In the genomic region with DNA sequence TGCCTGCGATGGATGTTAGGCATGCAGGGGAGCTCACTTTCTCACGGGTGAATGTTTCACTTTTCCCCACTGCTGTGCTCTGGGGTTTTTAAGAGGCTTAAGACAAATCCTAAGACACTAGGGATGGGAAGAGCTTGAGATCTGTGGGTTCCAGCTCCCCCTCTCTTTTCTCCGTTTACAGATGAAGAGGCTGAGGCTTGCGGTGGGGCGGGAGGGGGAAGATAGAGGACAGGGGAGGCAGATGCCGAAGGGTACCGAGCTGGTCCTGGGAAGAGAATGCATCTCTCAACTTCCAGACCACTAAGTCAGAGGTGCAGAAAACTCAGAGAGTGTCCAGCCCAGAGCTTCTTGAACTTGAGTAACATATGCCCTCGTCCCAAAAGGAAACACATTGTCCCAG, we compare ENCODE assay signal across 14 cellular contexts. TPM values are rescaled to one million over a fixed set of nuclear protein-coding genes. Genes with fewer than 3 reads are reported as not detected.
DNase-seq lines count a peak whose midpoint lies in the region; ATAC-seq and TF ChIP-seq lines count a peak whose summit lies in the region.
"Had no signal": no experiment of that assay in that cellular context is flagged by ENCODE, and none has a peak within 500 bp of the region (broad histone marks: within the 10 kb centered on the region; RNA-seq: fewer than 3 reads in every experiment).

No MANE protein-coding gene starts in this region.

- peak overlapping the region; percentile 84 to 96 (median 92) for H3K27ac Mint-ChIP-seq in nephron
- H3K27ac Mint-ChIP-seq in activated CD4-positive, alpha-beta T cell treated with anti-CD3 and anti-CD28 coated beads, Interleukin-2, amount 10 ng/mL, durations not matched to agents 7 days and 5 days: no peak overlapping the region
- H3K27ac Mint-ChIP-seq: activated CD4-positive, alpha-beta memory T cell treated with anti-CD3 and anti-CD28 coated beads for 36 hours; CD14-positive monocyte had no signal

- peaks cover 26% of the 10 kb centered on the region for H3K27me3 Mint-ChIP-seq in nephron (ENCODE audit: low read depth)
- H3K27me3 Mint-ChIP-seq in activated CD4-positive, alpha-beta T cell treated with anti-CD3 and anti-CD28 coated beads, Interleukin-2, amount 10 ng/mL, durations not matched to agents 7 days and 5 days: peaks cover 66% of the 10 kb centered on the region

- H3K4ac ChIP-seq in IMR-90 (ENCODE audit: low read depth, low read length): peak overlapping the region; percentile 82

- H3K9ac ChIP-seq in IMR-90 (ENCODE audit: low read depth, low read length): peak overlapping the region; percentile 48
- H3K9ac ChIP-seq: KMS-11 had no signal

- H2BK120ac ChIP-seq in IMR-90 (ENCODE audit: low read depth, low read length): peak overlapping the region; percentile 95

- DNase-seq in IMR-90 (no peak), thoracic aorta (ENCODE audit: low spot score) (no peak), middle frontal gyrus (ENCODE audit: extremely low spot score, low spot score) (no peak), hepatic stellate cell (ENCODE audit: low spot score) (no peak)
- no peak for DNase-seq in activated CD4-positive, alpha-beta T cell treated with anti-CD3 and anti-CD28 coated beads, Interleukin-2, amount 10 ng/mL, durations not matched to agents 7 days and 5 days
- DNase-seq: activated CD4-positive, alpha-beta memory T cell treated with anti-CD3 and anti-CD28 coated beads for 36 hours; activated effector memory CD4-positive, alpha-beta T cell treated with Interleukin-2 at 50 U/mL for 16 hours; NCI-H146 had no signal

- H3K4me2 ChIP-seq in IMR-90 (ENCODE audit: low read depth, low read length): peak overlapping the region; percentile 78
- H3K4me2 ChIP-seq: KMS-11 had no signal

- peak overlapping the region; percentile 81 for H2AFZ ChIP-seq in IMR-90 (replicated peaks; ENCODE audit: low read length, poor library complexity)

- peak overlapping the region; percentile 19 to 63 (median 60) for H3K4me3 Mint-ChIP-seq in nephron
- no peak overlapping the region for H3K4me3 Mint-ChIP-seq in activated CD4-positive, alpha-beta T cell treated with anti-CD3 and anti-CD28 coated beads, Interleukin-2, amount 10 ng/mL, durations not matched to agents 7 days and 5 days
- H3K4me3 Mint-ChIP-seq: activated CD4-positive, alpha-beta memory T cell treated with anti-CD3 and anti-CD28 coated beads for 36 hours had no signal

- TF ChIP-seq CTCF in IMR-90 (conservative IDR thresholded peaks at IDR 0.05; ENCODE audit: low read depth, low read length) (no peak), nephron (IDR thresholded peaks at IDR 0.05; ENCODE audit: unreplicated experiment in 3 of 3) (no peak), thoracic aorta (IDR thresholded peaks at IDR 0.05) (no peak)

- dilution Hi-C loops in IMR-90 (cut with HindIII; ENCODE audit: low sequenced_read_pairs, unreplicated experiment): no loop called here

- peak overlapping the region; percentile 93 for H2BK20ac ChIP-seq in IMR-90 (ENCODE audit: low read depth, low read length)

- H3K36me3 Mint-ChIP-seq in nephron (ENCODE audit: low read depth): no peaks in the 10 kb centered on the region
- no peaks in the 10 kb centered on the region for H3K36me3 Mint-ChIP-seq in activated CD4-positive, alpha-beta T cell treated with anti-CD3 and anti-CD28 coated beads, Interleukin-2, amount 10 ng/mL, durations not matched to agents 7 days and 5 days (ENCODE audit: low read depth)
- H3K36me3 Mint-ChIP-seq: activated CD4-positive, alpha-beta memory T cell treated with anti-CD3 and anti-CD28 coated beads for 36 hours; CD14-positive monocyte had no signal

- H3K79me1 ChIP-seq in IMR-90 (ENCODE audit: low read depth in 1 of 2, low read length in 2 of 2): no peaks in the 10 kb centered on the region

- H3K27ac ChIP-seq in IMR-90 (ENCODE audit: insufficient read depth, low read length) (peak overlapping the region; percentile 65), cingulate gyrus (ENCODE audit: low read depth, low read length) (peak overlapping the region; percentile 100), thoracic aorta (peak overlapping the region; percentile 93 to 98)
- H3K27ac ChIP-seq: KMS-11, RWPE1 had no signal

- H4K5ac ChIP-seq in IMR-90 (ENCODE audit: low read depth, low read length): peak overlapping the region; percentile 77

- TF ChIP-seq RAD21 in IMR-90 (IDR thresholded peaks at IDR 0.05; ENCODE audit: low read length): no peak

- no peak overlapping the region for H3K4me3 ChIP-seq in IMR-90 (ENCODE audit: insufficient read depth, low read depth, low read length)
- H3K4me3 ChIP-seq in thoracic aorta: peak overlapping the region; percentile 40

- H3K27me3 ChIP-seq in IMR-90 (ENCODE audit: control insufficient read depth, insufficient read depth, low read length) (no peaks in the 10 kb centered on the region), thoracic aorta (replicated peaks; ENCODE audit: insufficient read depth) (no peaks in the 10 kb centered on the region)

- H3K9me3 ChIP-seq in IMR-90 (ENCODE audit: control insufficient read depth, insufficient read depth, low read length): no peaks in the 10 kb centered on the region
- no peaks in the 10 kb centered on the region for H3K9me3 ChIP-seq in thoracic aorta

- no peaks in the 10 kb centered on the region for H3K9me3 Mint-ChIP-seq in nephron
- H3K9me3 Mint-ChIP-seq in activated CD4-positive, alpha-beta T cell treated with anti-CD3 and anti-CD28 coated beads, Interleukin-2, amount 10 ng/mL, durations not matched to agents 7 days and 5 days: no peaks in the 10 kb centered on the region
- H3K9me3 Mint-ChIP-seq: activated CD4-positive, alpha-beta memory T cell treated with anti-CD3 and anti-CD28 coated beads for 36 hours had no signal

- H3K14ac ChIP-seq in IMR-90 (replicated peaks; ENCODE audit: low read depth, low read length): peak overlapping the region; percentile 84

- peak overlapping the region; percentile 10 for H2AK9ac ChIP-seq in IMR-90 (replicated peaks; ENCODE audit: low read depth, low read length, poor library complexity)

- peaks cover 9% of the 10 kb centered on the region for H4K20me1 ChIP-seq in IMR-90 (ENCODE audit: insufficient read depth, low read length)

- H3K18ac ChIP-seq in IMR-90 (ENCODE audit: low read depth, low read length): peak overlapping the region; percentile 87

- H3K56ac ChIP-seq in IMR-90 (ENCODE audit: extremely low read depth, insufficient read depth, low read length): no peak overlapping the region

- peak overlapping the region; percentile 83 for H3K23ac ChIP-seq in IMR-90 (ENCODE audit: low read depth, low read length)

- peak overlapping the region; percentile 71; the same call in 2 of the 3 replicates for H2BK15ac ChIP-seq in IMR-90 (ENCODE audit: low read depth, low read length)

- POLR2A ChIA-PET in IMR-90 (lab: Charles Lee; ENCODE audit: unreplicated experiment): no interaction called here
- POLR2A ChIA-PET in activated CD4-positive, alpha-beta T cell treated with anti-CD3 and anti-CD28 coated beads, Interleukin-2, amount 10 ng/mL, durations not matched to agents 7 days and 5 days (lab: Charles Lee): no interaction called here

- H4K91ac ChIP-seq in IMR-90 (ENCODE audit: insufficient read depth, low read depth, low read length): peak overlapping the region; percentile 89

- in situ Hi-C loops in IMR-90 (cut with MboI; ENCODE audit: low sequenced_read_pairs): no loop called here

- H3K9me1 ChIP-seq in IMR-90 (ENCODE audit: insufficient read depth, low read length): peaks cover 30% of the 10 kb centered on the region

- H3K36me3 ChIP-seq in IMR-90 (ENCODE audit: control insufficient read depth, insufficient read depth, low read length): no peaks in the 10 kb centered on the region
- no peaks in the 10 kb centered on the region for H3K36me3 ChIP-seq in thoracic aorta

- peak overlapping the region; percentile 40 to 78; a peak in 2 of 4 replicates for H4K8ac ChIP-seq in IMR-90 (ENCODE audit: low read depth in 2 of 2, low read length in 2 of 2)

- no TSS peak for BruUV-seq in IMR-90 (replicated peaks; lab: Mats Ljungman, UMichigan)

- intact Hi-C loops in IMR-90 (cut with micrococcal nuclease): no loop called here

- H2AK5ac ChIP-seq in IMR-90 (ENCODE audit: low read depth, low read length): peak overlapping the region; percentile 25

- no CpG with 5 or more reads among the region's 8 CpGs for WGBS in IMR-90 (ENCODE audit: extremely low coverage in 2 of 2, insufficient read length in 1 of 2), 2 experiments

- TF ChIP-seq POLR2A in IMR-90 (IDR thresholded peaks at IDR 0.05; ENCODE audit: low read depth, low read length): no peak

- ATAC-seq in IMR-90 (ENCODE audit: low read depth): no peak
- no peak for ATAC-seq in thoracic aorta (ENCODE audit: insufficient number of reproducible peaks, low FRiP score, low read depth)
- ATAC-seq in HG03460 (IDR thresholded peaks at IDR 0.05; ENCODE audit: unreplicated experiment): no peak

- peaks cover 86% of the 10 kb centered on the region for H3K4me1 Mint-ChIP-seq in nephron
- no peaks in the 10 kb centered on the region for H3K4me1 Mint-ChIP-seq in activated CD4-positive, alpha-beta T cell treated with anti-CD3 and anti-CD28 coated beads, Interleukin-2, amount 10 ng/mL, durations not matched to agents 7 days and 5 days

- CTCF ChIA-PET in IMR-90 (lab: Yijun Ruan, JAX): interaction anchor here (1.0 to 2.1 kb wide), 4 partner anchors 10 to 68 kb away, joined by 3 to 10 read pairs (median 4); no protein-coding TSS in a partner anchor
- CTCF ChIA-PET in activated CD4-positive, alpha-beta T cell treated with anti-CD3 and anti-CD28 coated beads, Interleukin-2, amount 10 ng/mL, durations not matched to agents 7 days and 5 days (lab: Charles Lee): interaction anchor here (1.1 to 2.5 kb wide), 3 partner anchors 16 to 24 kb away, joined by 4 to 13 read pairs (median 5); no protein-coding TSS in a partner anchor

- peaks cover 43% of the 10 kb centered on the region for H3K4me1 ChIP-seq in IMR-90 (ENCODE audit: control insufficient read depth, insufficient read depth, low read length)
- peaks cover 56 to 90% of the 10 kb centered on the region in 2 donors for H3K4me1 ChIP-seq in thoracic aorta (ENCODE audit: control insufficient read depth in 1 of 2, low read depth in 2 of 2)

- peak overlapping the region; percentile 6 for H2BK5ac ChIP-seq in IMR-90 (ENCODE audit: low read depth, low read length, poor library complexity, severe bottlenecking)

RNA-seq across cellular contexts. Expression of a gene that starts 8.2 kb away (rescaled TPM):
- total RNA-seq in IMR-90 (2012; rRNA removed) (7.8 and 7.9 TPM in 2 replicates), thoracic aorta (100 to 1,000 TPM in 1 of 2 donors, 10 to 100 TPM in 1; 78.4 to 207 TPM)
- 9.0 and 11.2 TPM in 2 replicates for polyA plus RNA-seq in IMR-90 (2012; rRNA removed)
- polyA plus RNA-seq in IMR-90 (2012; cell fraction: cytosol; rRNA removed): 6.2 and 7.6 TPM in 2 replicates
- 5.0 and 13.0 TPM in 2 replicates for polyA plus RNA-seq in IMR-90 (2012; cell fraction: nucleus; rRNA removed; ENCODE audit: low replicate concordance)
- under 1 TPM; 0.10 to 0.12 TPM for total RNA-seq in activated CD4-positive, alpha-beta T cell treated with anti-CD3 and anti-CD28 coated beads, Interleukin-2, amount 10 ng/mL, durations not matched to agents 7 days and 5 days
- total RNA-seq: activated CD4-positive, alpha-beta memory T cell treated with anti-CD3 and anti-CD28 coated beads for 36 hours had no signal

RNA-seq across cellular contexts. Expression of a gene that starts 51.5 kb away (rescaled TPM):
- total RNA-seq in IMR-90 (2012; rRNA removed) (not detected in 2 replicates), thoracic aorta (1 to 10 TPM; 1.5 to 8.5 TPM)
- polyA plus RNA-seq in IMR-90 (2012; rRNA removed): not detected in 2 replicates
- not detected in 2 replicates for polyA plus RNA-seq in IMR-90 (2012; cell fraction: cytosol; rRNA removed)
- 0.13 and 0.24 TPM in 2 replicates for polyA plus RNA-seq in IMR-90 (2012; cell fraction: nucleus; rRNA removed; ENCODE audit: low replicate concordance)
- total RNA-seq in activated CD4-positive, alpha-beta T cell treated with anti-CD3 and anti-CD28 coated beads, Interleukin-2, amount 10 ng/mL, durations not matched to agents 7 days and 5 days: 10 to 100 TPM; 72.9 to 75.5 TPM

Comparison
In these comparisons a context has a peak if more than half of its experiments do, and no peak if none do; other contexts are left out.
1. RNA of a gene that starts 51.5 kb away (total RNA-seq): 72.9 to 75.5 TPM in activated CD4-positive, alpha-beta T cell treated with anti-CD3 and anti-CD28 coated beads, Interleukin-2, amount 10 ng/mL, durations not matched to agents 7 days and 5 days; 1.5 to 8.5 TPM in thoracic aorta and not detected in IMR-90; every median in the first group is over 4 times any median in the second.
2. Peak in every context shown above with its lines, with median percentiles within 50 percentile points of each other: H3K27ac ChIP-seq.